In the genomic region with DNA sequence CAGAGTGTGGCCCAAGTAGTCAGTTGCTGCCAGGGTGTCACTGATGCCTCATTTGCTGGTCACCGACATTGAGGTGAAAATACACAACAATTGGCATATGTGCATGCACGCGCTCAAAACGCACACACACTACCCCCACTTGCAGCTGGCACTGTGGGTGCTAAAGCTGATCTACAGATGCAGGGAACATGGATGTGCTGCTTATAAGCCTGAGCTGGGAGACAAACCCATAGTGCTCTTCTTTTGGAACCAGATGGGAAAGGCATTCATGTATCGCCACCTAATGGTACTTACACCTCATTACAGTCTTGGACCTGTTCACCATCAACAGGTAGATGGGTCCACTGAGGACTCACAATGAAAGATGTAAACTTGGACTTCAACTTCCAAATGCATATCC, we compare ENCODE assay signal across 8 cellular contexts.
DNase-seq lines count a peak whose midpoint lies in the region; ATAC-seq lines count a peak whose summit lies in the region.

No MANE protein-coding gene starts in this region.

- no peaks in the 10 kb centered on the region for H3K9me3 ChIP-seq in HAP-1

- no peaks in the 10 kb centered on the region for H3K27me3 ChIP-seq in HAP-1 (ENCODE audit: low read depth)

- in situ Hi-C loops in HAP-1 (cut with MboI; ENCODE audit: low sequenced_read_pairs) = no loop called here

- no peaks in the 10 kb centered on the region for H3K36me3 ChIP-seq in HAP-1 (replicated peaks)

- no peaks in the 10 kb centered on the region for H3K4me1 ChIP-seq in HAP-1

- no peak for ATAC-seq in HG02852 (IDR thresholded peaks at IDR 0.05; ENCODE audit: unreplicated experiment)
- no peak for ATAC-seq in HG02938 (IDR thresholded peaks at IDR 0.05; ENCODE audit: unreplicated experiment)

- H3K4me3 ChIP-seq in HAP-1 = no peak overlapping the region

- peak; percentile 39 for DNase-seq in DMS 273 treated with DMSO at 0.1 percent for 48 hours (lab: John Stamatoyannopoulos, UW)
- peak; percentile 32 to 66 for DNase-seq in HAP-1 (ENCODE audit: low spot score in 2 of 2)
- DNase-seq in NCI-H2196 treated with DMSO at 0.1 percent for 48 hours (lab: John Stamatoyannopoulos, UW; ENCODE audit: unreplicated experiment) = peak; percentile 7
- DNase-seq in astrocyte of the hippocampus (ENCODE audit: low read depth, low spot score) = peak; percentile 16
- DNase-seq in medulla oblongata (ENCODE audit: extremely low spot score) = peak; percentile 15
- no peak for DNase-seq in hypothalamus (lab: John Stamatoyannopoulos, UW)

Comparison
In these comparisons a context has a peak if more than half of its experiments do, and no peak if none do; other contexts are left out.
1. DNase-seq: peak in DMS 273 treated with DMSO at 0.1 percent for 48 hours (single experiment), HAP-1 (2 of 2), NCI-H2196 treated with DMSO at 0.1 percent for 48 hours (single experiment), astrocyte of the hippocampus (single experiment) and medulla oblongata (single experiment); none in hypothalamus (0 of 51).